Comparison of ENCODE assay signal across 29 cellular contexts in genomic region chr1:192227330-192227729, GRCh38.
"Had no signal": no experiment of that assay in that cellular context is flagged by ENCODE, and none has a peak within 500 bp of the region (broad histone marks: within the 10 kb centered on the region; RNA-seq: fewer than 3 reads in every experiment).

No MANE protein-coding gene starts in this region.

- H3K36me3 ChIP-seq: esophagus muscularis mucosa, gastrocnemius medialis, heart left ventricle had no signal

- DNase-seq: activated CD4-positive, alpha-beta T cell treated with anti-CD3 and anti-CD28 coated beads for 4 hours; activated CD4-positive, alpha-beta T cell treated with anti-CD3 and anti-CD28 coated beads, Interleukin-2, amount 10 ng/mL, durations not matched to agents 7 days and 5 days; activated CD4-positive, alpha-beta T cell treated with anti-CD3 and anti-CD28 coated beads, Interleukin-2, amount 50 U/mL, for 48 hours; activated CD4-positive, CD25-positive, alpha-beta regulatory T cell; activated CD4-positive, CD25-positive, alpha-beta regulatory T cell treated with anti-CD3 and anti-CD28 coated beads, Interleukin-2, amount 50 U/mL, for 72 hours; activated CD8-positive, alpha-beta memory T cell treated with anti-CD3 and anti-CD28 coated beads for 24 hours; activated CD8-positive, alpha-beta T cell treated with anti-CD3 and anti-CD28 coated beads for 36 hours; activated effector memory CD4-positive, alpha-beta T cell treated with Interleukin-2 at 50 U/mL for 16 hours; activated gamma-delta T cell treated with Interleukin-2 at 50 U/mL for 16 hours; activated naive CD4-positive, alpha-beta T cell treated with anti-CD3 and anti-CD28 coated beads, Interleukin-2, amount 50 U/mL, for 16 hours; activated naive CD4-positive, alpha-beta T cell treated with Interleukin-2 at 50 U/mL for 16 hours; activated T-cell treated with anti-CD3 and anti-CD28 coated beads, Interleukin-2, amount 50 U/mL, for 4 hours; amniotic stem cell; aorta; body of pancreas; caudate nucleus; cortex of kidney; dermis blood vessel endothelial cell; effector CD4-positive, alpha-beta T cell; effector memory CD8-positive, alpha-beta T cell; erythroblast; foreskin keratinocyte; gastrocnemius medialis; glutamatergic neuron; heart left ventricle; T-helper 2 cell had no signal

- H3K9me3 ChIP-seq: body of pancreas, esophagus muscularis mucosa, gastrocnemius medialis, heart left ventricle had no signal

- H3K27me3 ChIP-seq: body of pancreas, esophagus muscularis mucosa, foreskin keratinocyte, gastrocnemius medialis, heart left ventricle had no signal

- ATAC-seq: activated CD8-positive, alpha-beta T cell treated with anti-CD3 and anti-CD28 coated beads for 36 hours; activated T-cell treated with anti-CD3 and anti-CD28 coated beads, Interleukin-2, amount 50 U/mL, for 4 hours; activated T-helper 17 cell treated with anti-CD3 and anti-CD28 coated beads, Interleukin-2, amount 50 U/mL, for 72 hours; body of pancreas; effector memory CD8-positive, alpha-beta T cell; foreskin keratinocyte; gastrocnemius medialis; heart left ventricle had no signal

- H3K4me3 ChIP-seq: body of pancreas, esophagus muscularis mucosa, gastrocnemius medialis, heart left ventricle had no signal

- H3K27ac ChIP-seq: body of pancreas, esophagus muscularis mucosa, foreskin keratinocyte, gastrocnemius medialis, heart left ventricle had no signal

- H3K4me1 ChIP-seq: body of pancreas, esophagus muscularis mucosa, foreskin keratinocyte, gastrocnemius medialis, heart left ventricle had no signal

- FAIRE-seq: colon had no signal
